1 cellular context compared by ENCODE assay signal in genomic region chr10:132407846-132408278, GRCh38.
TF ChIP-seq lines count a peak whose summit lies in the region.

No MANE protein-coding gene starts in this region.

TF ChIP-seq in H1, 55 proteins besides CTCF, POLR2A, EP300 and RAD21 (continued from another document):
- no peak for TF ChIP-seq JUN (IDR thresholded peaks at IDR 0.05; ENCODE audit: low read depth, low read length)
- peak; percentile 89 for TF ChIP-seq TEAD4 (IDR thresholded peaks at IDR 0.05; ENCODE audit: low read depth, low read length)
- peak; percentile 98 for TF ChIP-seq SP1 (IDR thresholded peaks at IDR 0.05; ENCODE audit: low read depth, low read length)
- no peak for TF ChIP-seq ZNF274 (IDR thresholded peaks at IDR 0.05; ENCODE audit: borderline replicate concordance, extremely low read depth, low read length)
- TF ChIP-seq HDAC6 (IDR thresholded peaks at IDR 0.05; ENCODE audit: low read depth, low read length): no peak
- no peak for TF ChIP-seq SP2 (IDR thresholded peaks at IDR 0.05; ENCODE audit: low read length)
- TF ChIP-seq SAP30 (IDR thresholded peaks at IDR 0.05; ENCODE audit: insufficient read depth, insufficient replicate concordance, low read length): no peak
- TF ChIP-seq SIRT6 (IDR thresholded peaks at IDR 0.05; ENCODE audit: low read length): no peak
- no peak for TF ChIP-seq CBX8 (IDR thresholded peaks at IDR 0.05; ENCODE audit: borderline replicate concordance, low read depth, low read length)
- TF ChIP-seq POU5F1 (IDR thresholded peaks at IDR 0.05; ENCODE audit: low read depth, low read length): no peak
- no peak for TF ChIP-seq SIX5 (IDR thresholded peaks at IDR 0.05; ENCODE audit: low read depth, low read length)
- TF ChIP-seq ATF2 (IDR thresholded peaks at IDR 0.05; ENCODE audit: low read length): peak; percentile 67; the same call in 1 of the 2 replicates
- peak; percentile 63; the same call in 1 of the 2 replicates for TF ChIP-seq EGR1 (IDR thresholded peaks at IDR 0.05; ENCODE audit: borderline replicate concordance, low read depth, low read length)
- peak; percentile 84 for TF ChIP-seq POLR2AphosphoS5 (IDR thresholded peaks at IDR 0.05; ENCODE audit: low read depth, low read length)
- TF ChIP-seq HDAC2 (IDR thresholded peaks at IDR 0.05; ENCODE audit: borderline replicate concordance in 1 of 2, low read depth in 2 of 2, low read length in 2 of 2): peak; percentile 71 to 88; a peak in 3 of 4 replicates
- no peak for TF ChIP-seq KDM1A (IDR thresholded peaks at IDR 0.05; ENCODE audit: borderline replicate concordance, low read length)
- no peak for TF ChIP-seq NANOG (IDR thresholded peaks at IDR 0.05; ENCODE audit: insufficient read depth, low read depth, low read length, poor library complexity, severe bottlenecking)
- no peak for TF ChIP-seq RXRA (IDR thresholded peaks at IDR 0.05; ENCODE audit: insufficient read depth, low read depth, low read length)
- no peak; the same call in 1 of the 2 replicates for TF ChIP-seq CEBPB (IDR thresholded peaks at IDR 0.05; ENCODE audit: low read depth, low read length)
- no peak for TF ChIP-seq TAF7 (optimal IDR thresholded peaks at IDR 0.05; ENCODE audit: borderline replicate concordance, low read depth, low read length)
- peak; percentile 81 for TF ChIP-seq CTBP2 (IDR thresholded peaks at IDR 0.05; ENCODE audit: borderline replicate concordance, insufficient read depth, insufficient read length, low read length)
- peak; percentile 94 for TF ChIP-seq TCF12 (IDR thresholded peaks at IDR 0.05; ENCODE audit: low read depth, low read length)
- TF ChIP-seq CHD2 (IDR thresholded peaks at IDR 0.05; ENCODE audit: low read length): peak; percentile 63
- TF ChIP-seq TBP (IDR thresholded peaks at IDR 0.05; ENCODE audit: low read depth, low read length): peak; percentile 59; the same call in 1 of the 2 replicates
- TF ChIP-seq EZH2 (IDR thresholded peaks at IDR 0.05; ENCODE audit: low read depth, low read length, severe bottlenecking): no peak
- no peak; the same call in 1 of the 2 replicates for TF ChIP-seq MAFK (IDR thresholded peaks at IDR 0.05; ENCODE audit: low read depth, low read length)
- TF ChIP-seq MAX (IDR thresholded peaks at IDR 0.05): peak; percentile 55
- no peak for TF ChIP-seq CREB1 (IDR thresholded peaks at IDR 0.05)
- no peak for TF ChIP-seq CHD7 (IDR thresholded peaks at IDR 0.05; ENCODE audit: insufficient replicate concordance, low read length)
- TF ChIP-seq PHF8 (conservative IDR thresholded peaks at IDR 0.05; ENCODE audit: low read depth, low read length): 0 out of 2 replicates have a peak, but pooled peaks have one; percentile 29
- TF ChIP-seq CHD1 (IDR thresholded peaks at IDR 0.05; ENCODE audit: low read depth, low read length): no peak
- no peak for TF ChIP-seq USF2 (IDR thresholded peaks at IDR 0.05; ENCODE audit: low read length)
- TF ChIP-seq KDM5A (IDR thresholded peaks at IDR 0.05; ENCODE audit: low read length): no peak
- TF ChIP-seq RNF2 (IDR thresholded peaks at IDR 0.05; ENCODE audit: borderline replicate concordance, low read depth, low read length, missing control alignments, poor library complexity, severe bottlenecking): no peak
- TF ChIP-seq BCL11A (IDR thresholded peaks at IDR 0.05; ENCODE audit: low read depth in 2 of 2, low read length in 2 of 2): peak; percentile 39 to 79
- TF ChIP-seq SIN3A (conservative IDR thresholded peaks at IDR 0.05 in 1 of 2, IDR thresholded peaks at IDR 0.05 in 1 of 2; ENCODE audit: low read depth in 1 of 2, low read length in 2 of 2): peak in 1 of 2 experiments; percentile 72; a peak in 1 of 4 replicates
- peak; percentile 53; the same call in 1 of the 2 replicates for TF ChIP-seq YY1 (IDR thresholded peaks at IDR 0.05; ENCODE audit: low read depth, low read length)
- peak; percentile 25; the same call in 1 of the 2 replicates for TF ChIP-seq GTF2F1 (IDR thresholded peaks at IDR 0.05; ENCODE audit: borderline replicate concordance, low read depth, low read length)
